In the genomic region with DNA sequence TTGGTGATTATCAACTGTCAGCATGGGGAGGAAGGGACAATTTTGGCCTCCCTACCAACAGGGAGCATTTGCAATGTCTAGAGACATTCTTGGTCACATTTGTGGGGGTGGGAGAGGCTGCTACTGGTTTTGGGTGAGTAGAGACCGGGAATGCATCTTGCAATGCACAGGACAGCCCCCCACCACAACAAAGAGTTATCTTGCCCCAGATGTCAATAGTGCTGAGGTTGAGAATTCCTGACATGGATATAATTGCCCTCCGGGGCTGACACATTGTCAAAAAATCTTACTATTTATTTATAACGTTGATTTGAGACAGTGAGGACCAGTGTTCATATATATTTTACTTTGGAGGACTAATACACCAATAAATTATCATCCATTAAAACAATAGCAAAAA, we compare ENCODE assay signal across 22 cellular contexts.
"Had no signal": no experiment of that assay in that cellular context is flagged by ENCODE, and none has a peak within 500 bp of the region (broad histone marks: within the 10 kb centered on the region; RNA-seq: fewer than 3 reads in every experiment).

No MANE protein-coding gene starts in this region.

- H3K27ac ChIP-seq: epithelial cell of prostate, esophagus muscularis mucosa, gastrocnemius medialis, left lung, lower lobe of right lung, psoas muscle, skin epidermis, stomach, thoracic aorta, transverse colon had no signal

- H3K27me3 ChIP-seq: gastrocnemius medialis, left lung, transverse colon had no signal

- H3K9me3 Mint-ChIP-seq: natural killer cell treated with Interleukin-12 subunit alpha and Interleukin-12 subunit beta and Interleukin-15 and Interleukin-18, amount 100 ng/mL, for 72 hours had no signal

- ATAC-seq: gastrocnemius medialis; left lung; lower lobe of right lung; natural killer cell treated with Interleukin-12 subunit alpha and Interleukin-12 subunit beta and Interleukin-15 and Interleukin-18, amount 100 ng/mL, for 72 hours; psoas muscle; sciatic nerve had no signal

- FAIRE-seq: endometrium had no signal

- H3K4me1 ChIP-seq: esophagus muscularis mucosa, left lung, lower lobe of right lung, psoas muscle, stomach, transverse colon had no signal

- DNase-seq: effector memory CD4-positive, alpha-beta T cell; gastrocnemius medialis; glutamatergic neuron; islet precursor cell; left lung; lower lobe of right lung; mesenchymal stem cell; midbrain; psoas muscle; retina; stimulated activated CD4-positive, alpha-beta T cell treated with anti-CD3 and anti-CD28 coated beads, Interleukin-2, amount 100 ng/mL, for 24 hours; stimulated activated naive CD4-positive, alpha-beta T cell; stomach; substantia nigra; transverse colon had no signal

- H3K36me3 Mint-ChIP-seq: natural killer cell treated with Interleukin-12 subunit alpha and Interleukin-12 subunit beta and Interleukin-15 and Interleukin-18, amount 100 ng/mL, for 72 hours had no signal

- H3K9me3 ChIP-seq: esophagus muscularis mucosa, gastrocnemius medialis, left lung, lower lobe of right lung, psoas muscle, stomach, thoracic aorta, transverse colon had no signal

- H3K27me3 Mint-ChIP-seq: natural killer cell treated with Interleukin-12 subunit alpha and Interleukin-12 subunit beta and Interleukin-15 and Interleukin-18, amount 100 ng/mL, for 72 hours had no signal

- H3K4me3 Mint-ChIP-seq: natural killer cell treated with Interleukin-12 subunit alpha and Interleukin-12 subunit beta and Interleukin-15 and Interleukin-18, amount 100 ng/mL, for 72 hours had no signal

- H3K36me3 ChIP-seq: esophagus muscularis mucosa, gastrocnemius medialis, left lung, lower lobe of right lung, stomach, thoracic aorta, transverse colon had no signal

- H3K27ac Mint-ChIP-seq: natural killer cell treated with Interleukin-12 subunit alpha and Interleukin-12 subunit beta and Interleukin-15 and Interleukin-18, amount 100 ng/mL, for 72 hours had no signal

- H3K4me3 ChIP-seq: esophagus muscularis mucosa, gastrocnemius medialis, left lung, lower lobe of right lung, psoas muscle, skin epidermis, stomach, thoracic aorta, transverse colon had no signal
